8 cellular contexts compared by ENCODE assay signal in the genomic region with DNA sequence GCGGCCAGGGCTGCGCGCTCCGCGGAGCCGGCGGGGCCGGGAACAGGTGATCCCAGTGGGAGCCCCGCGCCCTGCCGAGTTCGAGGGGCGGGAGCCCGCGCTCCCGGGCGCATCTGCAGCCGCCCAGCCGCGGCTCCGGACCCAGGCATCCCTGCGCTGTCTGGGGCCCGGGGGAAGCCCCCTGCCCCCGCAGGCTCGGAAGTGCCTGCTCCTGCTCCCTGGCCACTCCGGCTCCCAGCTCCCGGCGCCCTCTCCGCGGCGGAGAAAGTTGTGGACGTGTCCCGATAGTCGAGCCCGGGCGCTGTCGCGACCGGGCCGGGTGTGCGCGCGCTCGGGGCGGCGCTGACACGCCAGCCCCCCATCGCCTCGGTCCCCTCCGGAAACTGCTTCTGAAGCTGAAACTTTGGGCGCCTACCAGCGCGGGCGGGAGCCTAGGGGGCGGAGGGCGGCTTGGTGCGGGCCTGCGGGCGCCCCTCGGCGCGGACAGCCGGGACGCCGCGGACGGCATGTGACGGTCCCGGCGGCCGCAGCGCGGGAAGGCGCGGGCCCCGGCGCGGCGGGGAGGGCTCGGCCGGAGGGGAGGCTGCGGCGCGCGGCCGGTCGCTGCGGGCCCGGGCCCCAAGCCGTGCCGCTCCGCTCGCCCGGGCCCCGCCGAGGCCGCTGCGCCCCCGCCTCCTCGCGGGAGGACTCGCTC. TPM values are rescaled to one million over a fixed set of nuclear protein-coding genes. Genes with fewer than 3 reads are reported as not detected.
DNase-seq lines count a peak whose midpoint lies in the region; ATAC-seq, FAIRE-seq and TF ChIP-seq lines count a peak whose summit lies in the region.

No MANE protein-coding gene starts in this region.

- in situ Hi-C loops in IMR-90 (cut with MboI; ENCODE audit: low sequenced_read_pairs) = no loop called here
- in situ Hi-C loops in GM12878 (cut with MboI) = no loop called here

- no peak for FAIRE-seq in GM12878 (lab: Jason Lieb, UNC)

- no peak overlapping the region for H2AK5ac ChIP-seq in IMR-90 (ENCODE audit: low read depth, low read length)

- peak overlapping the region in 1 of 2 experiments; percentile 15; a peak in 1 of 4 replicates for H4K8ac ChIP-seq in IMR-90 (ENCODE audit: low read depth in 2 of 2, low read length in 2 of 2)

- H4K5ac ChIP-seq in IMR-90 (ENCODE audit: low read depth, low read length) = no peak overlapping the region

- no peaks in the 10 kb centered on the region for H3K79me2 ChIP-seq in GM12878 (ENCODE audit: control insufficient read depth, insufficient read depth, low read length)

- H3K9ac ChIP-seq in IMR-90 (ENCODE audit: low read depth, low read length) (peak overlapping the region; percentile 73), GM12878 (ENCODE audit: control insufficient read depth, insufficient read depth, low read length) (0 out of 2 replicates have a peak overlapping the region, but pooled peaks have one; percentile 26), liver (ENCODE audit: low read depth in 1 of 2, low read length in 2 of 2) (peak overlapping the region in 1 of 2 donors; percentile 36)

- RAD21 ChIA-PET in GM12878 (lab: Charles Lee; ENCODE audit: unreplicated experiment) = no interaction called here

- H3K4me3 ChIP-seq in IMR-90 (ENCODE audit: insufficient read depth, low read depth, low read length) (peak overlapping the region; percentile 69), GM12878 (peak overlapping the region; percentile 70; the same call in 1 of the 2 replicates), liver (ENCODE audit: low read depth in 1 of 3, low read length in 3 of 3) (peak overlapping the region; percentile 70 to 82 (median 78)), tibial nerve (peak overlapping the region; percentile 61 to 89 (median 82))

- H3K18ac ChIP-seq in IMR-90 (ENCODE audit: low read depth, low read length) = no peak overlapping the region

- no peak for TF ChIP-seq EP300 in GM12878 (IDR thresholded peaks at IDR 0.05; ENCODE audit: borderline replicate concordance in 1 of 2, control insufficient read depth in 1 of 2, low read depth in 2 of 2, low read length in 2 of 2)
- TF ChIP-seq EP300 in tibial nerve (IDR thresholded peaks at IDR 0.05) = no peak

- POLR2A ChIA-PET in IMR-90 (lab: Charles Lee; ENCODE audit: unreplicated experiment) (no interaction called here), GM12878 (lab: Charles Lee) (interaction anchor here (1.2 kb wide), 2 partner anchors 8 to 68 kb away, joined by 3 to 8 read pairs; no protein-coding TSS in a partner anchor)

- DNase-seq in IMR-90 = no peak
- DNase-seq in GM12878 (ENCODE audit: low read depth, low spot score) = no peak
- DNase-seq in tibial nerve (ENCODE audit: low spot score in 2 of 2) = no peak
- no peak for DNase-seq in NCI-H2227 (lab: John Stamatoyannopoulos, UW; ENCODE audit: unreplicated experiment)
- no peak for DNase-seq in GF-D8 (lab: John Stamatoyannopoulos, UW)
- DNase-seq in NCI-H510A (lab: John Stamatoyannopoulos, UW) = no peak

- H2BK120ac ChIP-seq in IMR-90 (ENCODE audit: low read depth, low read length) = no peak overlapping the region

- CTCF ChIA-PET in IMR-90 (lab: Yijun Ruan, JAX) = interaction anchor here (1.6 kb wide), 1 partner anchor 78 kb away, joined by 5 read pairs; no protein-coding TSS in a partner anchor
- CTCF ChIA-PET in GM12878 (lab: Yijun Ruan, JAX) = no interaction called here

- no peak for TF ChIP-seq RAD21 in IMR-90 (IDR thresholded peaks at IDR 0.05; ENCODE audit: low read length)
- no peak for TF ChIP-seq RAD21 in GM12878 (IDR thresholded peaks at IDR 0.05; ENCODE audit: insufficient read depth, low read depth, low read length)
- no peak for TF ChIP-seq RAD21 in liver (IDR thresholded peaks at IDR 0.05)

- peak overlapping the region; percentile 62 for H2AK9ac ChIP-seq in IMR-90 (replicated peaks; ENCODE audit: low read depth, low read length, poor library complexity)

- peaks cover 5 to 19% of the 10 kb centered on the region in 2 experiments; a peak in 2 of 4 replicates for H3K79me1 ChIP-seq in IMR-90 (ENCODE audit: low read depth in 1 of 2, low read length in 2 of 2)

- H3K4me1 ChIP-seq in IMR-90 (ENCODE audit: control insufficient read depth, insufficient read depth, low read length) = peaks cover 7% of the 10 kb centered on the region; the same call in 1 of the 2 replicates
- peaks cover 40% of the 10 kb centered on the region for H3K4me1 ChIP-seq in GM12878 (ENCODE audit: control insufficient read depth, insufficient read depth, low read length)
- peaks cover 7 to 31% (median 21%) of the 10 kb centered on the region in 4 donors for H3K4me1 ChIP-seq in liver (ENCODE audit: control insufficient read depth in 4 of 4, insufficient read depth in 4 of 4, low read length in 3 of 4)
- peaks cover 0 to 53% (median 22%) of the 10 kb centered on the region in 4 donors for H3K4me1 ChIP-seq in tibial nerve

- H3K36me3 ChIP-seq in IMR-90 (ENCODE audit: control insufficient read depth, insufficient read depth, low read length) (no peaks in the 10 kb centered on the region; the same call in 1 of the 2 replicates), GM12878 (ENCODE audit: control insufficient read depth in 2 of 2, insufficient read depth in 2 of 2, low read length in 1 of 2) (no peaks in the 10 kb centered on the region), liver (ENCODE audit: control insufficient read depth in 4 of 4, insufficient read depth in 3 of 4, low read depth in 1 of 4, low read length in 3 of 4) (no peaks in the 10 kb centered on the region), tibial nerve (no peaks in the 10 kb centered on the region)

- H3K9me1 ChIP-seq in IMR-90 (ENCODE audit: insufficient read depth, low read length) = 0 out of 2 replicates have a peak, but pooled peaks cover 2% of the 10 kb centered on the region

- H3K27me3 ChIP-seq in IMR-90 (ENCODE audit: control insufficient read depth, insufficient read depth, low read length) (peaks cover 13% of the 10 kb centered on the region), GM12878 (replicated peaks in 1 of 2; ENCODE audit: control insufficient read depth in 2 of 2, insufficient read depth in 2 of 2, low read length in 1 of 2) (peaks cover 0 to 4% of the 10 kb centered on the region in 2 experiments; a peak in 2 of 4 replicates), liver (ENCODE audit: control insufficient read depth in 4 of 4, insufficient read depth in 4 of 4, low read length in 3 of 4) (no peaks in the 10 kb centered on the region), tibial nerve (no peaks in the 10 kb centered on the region)

- intact Hi-C loops in IMR-90 (cut with micrococcal nuclease) (loop anchor here (1.0 to 5.0 kb wide), 3 partner anchors 50 to 94 kb away; no protein-coding TSS in a partner anchor), GM12878 (cut with micrococcal nuclease; ENCODE audit: unreplicated experiment) (no loop called here)

- no peak overlapping the region for H2BK5ac ChIP-seq in IMR-90 (ENCODE audit: low read depth, low read length, poor library complexity, severe bottlenecking)

- BruUV-seq in IMR-90 (replicated peaks; lab: Mats Ljungman, UMichigan) (no TSS peak), GM12878 (replicated peaks; lab: Mats Ljungman, UMichigan) (no TSS peak)

- H4K20me1 ChIP-seq in IMR-90 (ENCODE audit: insufficient read depth, low read length) = peaks cover 17% of the 10 kb centered on the region; the same call in 1 of the 2 replicates
- no peaks in the 10 kb centered on the region for H4K20me1 ChIP-seq in GM12878 (ENCODE audit: control insufficient read depth, insufficient read depth)

- TF ChIP-seq CTCF in IMR-90 (conservative IDR thresholded peaks at IDR 0.05; ENCODE audit: low read depth, low read length) (no peak), GM12878 (IDR thresholded peaks at IDR 0.05 in 2 of 3, conservative IDR thresholded peaks at IDR 0.05 in 1 of 3; ENCODE audit: control insufficient read depth in 2 of 3, extremely low read depth in 1 of 3, insufficient read depth in 1 of 3, low read depth in 3 of 3, low read length in 3 of 3) (no peak), liver (IDR thresholded peaks at IDR 0.05; ENCODE audit: low read depth, low read length, missing input control) (no peak), tibial nerve (IDR thresholded peaks at IDR 0.05) (no peak)

- ATAC-seq in GM18502 (IDR thresholded peaks at IDR 0.05; ENCODE audit: poor library complexity, unreplicated experiment) (peak; percentile 13), IMR-90 (ENCODE audit: low read depth) (no peak), GM12878 (no peak)

- peak overlapping the region; percentile 86 for H2AFZ ChIP-seq in IMR-90 (replicated peaks; ENCODE audit: low read length, poor library complexity)
- no peak overlapping the region; the same call in 1 of the 2 replicates for H2AFZ ChIP-seq in GM12878 (ENCODE audit: control insufficient read depth, low read depth, low read length)

- H3K4ac ChIP-seq in IMR-90 (ENCODE audit: low read depth, low read length) = no peak overlapping the region

- no peak overlapping the region for H4K91ac ChIP-seq in IMR-90 (ENCODE audit: insufficient read depth, low read depth, low read length)

- no peak overlapping the region for H2BK15ac ChIP-seq in IMR-90 (ENCODE audit: low read depth, low read length)

- H3K27ac ChIP-seq in IMR-90 (ENCODE audit: insufficient read depth, low read length) (peak overlapping the region; percentile 12; the same call in 1 of the 2 replicates), GM12878 (ENCODE audit: control insufficient read depth, insufficient read depth) (no peak overlapping the region), liver (ENCODE audit: low read depth in 1 of 2, low read length in 2 of 2) (peak overlapping the region; percentile 25 to 50), tibial nerve (peak overlapping the region; percentile 67 to 88 (median 74))

- H3K9me3 ChIP-seq in IMR-90 (ENCODE audit: control insufficient read depth, insufficient read depth, low read length) (no peaks in the 10 kb centered on the region), GM12878 (replicated peaks; ENCODE audit: control insufficient read depth, insufficient read depth, low read length) (no peaks in the 10 kb centered on the region), liver (ENCODE audit: control insufficient read depth in 4 of 4, low read length in 3 of 4) (no peaks in the 10 kb centered on the region), tibial nerve (no peaks in the 10 kb centered on the region)

- SMC1A ChIA-PET in GM12878 (lab: Charles Lee; ENCODE audit: uncharacterized antibody, unreplicated experiment) = no interaction called here

- no peak for TF ChIP-seq POLR2A in IMR-90 (IDR thresholded peaks at IDR 0.05; ENCODE audit: low read depth, low read length)
- TF ChIP-seq POLR2A in GM12878 (IDR thresholded peaks at IDR 0.05; ENCODE audit: low read depth, low read length) = no peak
- TF ChIP-seq POLR2A in tibial nerve (IDR thresholded peaks at IDR 0.05) = no peak

- H3K4me2 ChIP-seq in IMR-90 (ENCODE audit: low read depth, low read length) (peak overlapping the region; percentile 79), GM12878 (ENCODE audit: control insufficient read depth, insufficient read depth) (peak overlapping the region; percentile 88)

- no peak overlapping the region for H3K56ac ChIP-seq in IMR-90 (ENCODE audit: extremely low read depth, insufficient read depth, low read length)

- 0 out of 2 replicates have a peak overlapping the region, but pooled peaks have one; percentile 37 for H3K14ac ChIP-seq in IMR-90 (replicated peaks; ENCODE audit: low read depth, low read length)

- no peak overlapping the region for H2BK20ac ChIP-seq in IMR-90 (ENCODE audit: low read depth, low read length)

- H3K23ac ChIP-seq in IMR-90 (ENCODE audit: low read depth, low read length) = no peak overlapping the region

- WGBS in IMR-90 (ENCODE audit: extremely low coverage in 2 of 2, insufficient read length in 1 of 2), 2 experiments = 1% methylated on average over 84 of the region's 102 CpGs; no CpG with 5 or more reads in 1 of the 2 experiments
- WGBS in GM12878 (ENCODE audit: insufficient coverage, insufficient replicate concordance, low lambda C conversion rate, missing lambda C conversion rate) = under 1% methylated on average over 59 of the region's 102 CpGs
- under 1% methylated on average over 102 of the region's 102 CpGs for WGBS in liver
- 0% methylated on average over 11 to 37 of the region's 102 CpGs for WGBS in tibial nerve, 2 donors

- dilution Hi-C loops in IMR-90 (cut with HindIII; ENCODE audit: low sequenced_read_pairs, unreplicated experiment) = no loop called here

RNA-seq across cellular contexts. Expression of a gene that starts 0.5 kb away (rescaled TPM):
- total RNA-seq in IMR-90 (2012; rRNA removed) (2.5 and 3.2 TPM in 2 replicates), GM12878 (2014; rRNA removed) (0.23 TPM in 1 of 2 replicates, not detected in the other), GM12878 (2014; rRNA removed; fragmentation: Illumina TruSeq; extraction: Trizol) (0.09 and 0.22 TPM in 2 replicates), GM12878 (2021) (0.19 and 0.21 TPM in 2 replicates), liver (1 to 10 TPM; 6.3 to 9.3 TPM), tibial nerve (10 to 100 TPM; 14.6 to 25.1 (median 17.5) TPM)
- polyA plus RNA-seq in IMR-90 (2012; rRNA removed) (9.6 and 11.3 TPM in 2 replicates), GM12878 (2011; rRNA removed) (0.35 and 0.38 TPM in 2 replicates), GM12878 (2014; fragmentation: Illumina TruSeq; extraction: Trizol) (0.12 TPM in 1 of 2 replicates, not detected in the other), GM12878 (2014; fragmentation: Nextera tagmentation; extraction: Ambion mirVana) (not detected), GM12878 (2014; rRNA removed) (0.18 and 0.56 TPM in 2 replicates), GM12878 (2016; fragmentation: Nextera tagmentation; extraction: Ambion mirVana) (under 1 TPM in 1 of 2 experiments, not detected in 1; 0.15 TPM), liver (10 to 100 TPM in 1 of 2 donors, 1 to 10 TPM in 1; 6.9 to 16.0 TPM)
- 9.4 and 14.0 TPM in 2 replicates for polyA plus RNA-seq in IMR-90 (2012; cell fraction: cytosol; rRNA removed)
- polyA plus RNA-seq in IMR-90 (2012; cell fraction: nucleus; rRNA removed; ENCODE audit: low replicate concordance) = 9.7 and 11.2 TPM in 2 replicates
- total RNA-seq in GM12878 (2013; cell fraction: nucleolus; rRNA removed) = 0.58 and 0.88 TPM in 2 replicates
- polyA plus RNA-seq in GM12878 (2011; ENCODE audit: low read depth) = not detected
- polyA plus RNA-seq in GM12878 (2011; cell fraction: cytosol; rRNA removed) = 0.64 and 0.70 TPM in 2 replicates
- 1.0 and 1.1 TPM in 2 replicates for polyA plus RNA-seq in GM12878 (2011; cell fraction: nucleus; rRNA removed)
- polyA plus RNA-seq in GM12878 (2012) = 0.16 and 0.29 TPM in 2 replicates
- polyA minus RNA-seq in GM12878 (2011; rRNA and poly(A)+ RNA removed) = 0.46 and 0.80 TPM in 2 replicates
- 0.62 TPM in 1 of 2 replicates, not detected in the other for polyA minus RNA-seq in GM12878 (2011; cell fraction: cytosol; rRNA and poly(A)+ RNA removed)
- polyA minus RNA-seq in GM12878 (2011; cell fraction: nucleus; rRNA and poly(A)+ RNA removed) = 0.24 and 0.29 TPM in 2 replicates
